Comparison of ENCODE assay signal across 15 cellular contexts in the genomic region with DNA sequence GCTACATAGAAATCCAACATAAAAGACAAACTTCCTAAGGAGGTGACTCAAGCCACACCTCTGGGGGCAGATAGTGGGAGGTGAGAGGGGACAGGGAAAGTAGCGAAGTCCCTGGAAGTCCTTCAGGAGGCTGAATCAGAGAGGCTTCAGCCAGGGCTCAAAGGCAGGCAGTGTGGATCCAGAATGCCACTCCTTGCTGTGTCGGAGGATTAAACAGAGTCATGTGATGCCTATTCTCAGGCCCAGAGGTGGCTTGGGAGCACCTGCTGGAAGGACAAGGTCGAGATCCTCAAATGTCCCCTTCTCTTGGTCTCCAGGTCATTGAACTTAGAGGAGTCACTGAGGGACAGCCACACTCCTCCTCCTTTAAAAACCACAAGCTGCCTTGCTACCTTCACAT.
DNase-seq lines count a peak whose midpoint lies in the region; ATAC-seq and TF ChIP-seq lines count a peak whose summit lies in the region.
"Had no signal": no experiment of that assay in that cellular context is flagged by ENCODE, and none has a peak within 500 bp of the region (broad histone marks: within the 10 kb centered on the region; RNA-seq: fewer than 3 reads in every experiment).

No MANE protein-coding gene starts in this region.

- H2AK5ac ChIP-seq in IMR-90 (ENCODE audit: low read depth, low read length): no peak overlapping the region

- no peaks in the 10 kb centered on the region; the same call in none of the 2 replicates for H4K20me1 ChIP-seq in IMR-90 (ENCODE audit: insufficient read depth, low read length)

- peak overlapping the region; percentile 12 for H2AFZ ChIP-seq in IMR-90 (replicated peaks; ENCODE audit: low read length, poor library complexity)

- TF ChIP-seq RAD21 in IMR-90 (IDR thresholded peaks at IDR 0.05; ENCODE audit: low read length): no peak

- H3K4me3 ChIP-seq in IMR-90 (ENCODE audit: insufficient read depth, low read depth, low read length) (no peak overlapping the region), dorsolateral prefrontal cortex (no peak overlapping the region), BE2C (ENCODE audit: low read depth, low read length) (no peak overlapping the region), aorta (ENCODE audit: low read length in 2 of 2) (no peak overlapping the region)

- H3K27ac ChIP-seq in IMR-90 (ENCODE audit: insufficient read depth, low read length) (no peak overlapping the region), RWPE1 (peak overlapping the region; percentile 23), dorsolateral prefrontal cortex (peak overlapping the region in 42 of 59 donors; percentile 3 to 86 (median 59)), temporal lobe (ENCODE audit: low read depth, low read length) (peak overlapping the region; percentile 30), aorta (ENCODE audit: low read depth in 1 of 2, low read length in 2 of 2) (no peak overlapping the region)
- H3K27ac ChIP-seq: C4-2B had no signal

- no peak for ATAC-seq in IMR-90 (ENCODE audit: low read depth)
- no peak for ATAC-seq in aorta (ENCODE audit: low FRiP score)

- no peak overlapping the region for H2BK120ac ChIP-seq in IMR-90 (ENCODE audit: low read depth, low read length)

- H3K36me3 ChIP-seq in IMR-90 (ENCODE audit: control insufficient read depth, insufficient read depth, low read length) (no peaks in the 10 kb centered on the region), BE2C (no peaks in the 10 kb centered on the region), aorta (ENCODE audit: control insufficient read depth in 1 of 2, insufficient read depth in 2 of 2, low read length in 1 of 2) (no peaks in the 10 kb centered on the region)

- H3K4me2 ChIP-seq in IMR-90 (ENCODE audit: low read depth, low read length): no peak overlapping the region

- no peak overlapping the region for H2AK9ac ChIP-seq in IMR-90 (replicated peaks; ENCODE audit: low read depth, low read length, poor library complexity)

- peaks cover 17 to 72% of the 10 kb centered on the region in 2 experiments for H3K79me1 ChIP-seq in IMR-90 (ENCODE audit: low read depth in 1 of 2, low read length in 2 of 2)

- intact Hi-C loops in IMR-90 (cut with micrococcal nuclease): no loop called here
- intact Hi-C loops in dorsolateral prefrontal cortex (cut with DNase I): loop anchor here in 1 of 2 donors (10.0 kb wide), 1 partner anchor 157 kb away; no protein-coding TSS in a partner anchor
- intact Hi-C loops in aorta (cut with DNase I): no loop called here

- in situ Hi-C loops in IMR-90 (cut with MboI; ENCODE audit: low sequenced_read_pairs): no loop called here

- 89% methylated on average over 2 of the region's 3 CpGs; no CpG with 5 or more reads in 1 of the 2 experiments for WGBS in IMR-90 (ENCODE audit: extremely low coverage in 2 of 2, insufficient read length in 1 of 2), 2 experiments
- WGBS in aorta, 2 donors: 92 to 93% methylated on average over 3 of the region's 3 CpGs

- H3K4ac ChIP-seq in IMR-90 (ENCODE audit: low read depth, low read length): no peak overlapping the region

- H2BK20ac ChIP-seq in IMR-90 (ENCODE audit: low read depth, low read length): no peak overlapping the region

- H2BK15ac ChIP-seq in IMR-90 (ENCODE audit: low read depth, low read length): no peak overlapping the region

- 0 out of 2 replicates have a peak overlapping the region, but pooled peaks have one; percentile 34 for H3K14ac ChIP-seq in IMR-90 (replicated peaks; ENCODE audit: low read depth, low read length)

- CTCF ChIA-PET in IMR-90 (lab: Yijun Ruan, JAX) (no interaction called here), RWPE1 (lab: Yijun Ruan, JAX) (no interaction called here)

- POLR2A ChIA-PET in IMR-90 (lab: Charles Lee; ENCODE audit: unreplicated experiment) (no interaction called here), RWPE1 (lab: Yijun Ruan, JAX; ENCODE audit: low non-redundant PET) (interaction anchor here (0.6 kb wide), 1 partner anchor 204 kb away, joined by 3 read pairs; no protein-coding TSS in a partner anchor)

- BruUV-seq in IMR-90 (replicated peaks; lab: Mats Ljungman, UMichigan): no TSS peak

- H2BK5ac ChIP-seq in IMR-90 (ENCODE audit: low read depth, low read length, poor library complexity, severe bottlenecking): no peak overlapping the region

- DNase-seq in IMR-90 (no peak), RWPE1 (ENCODE audit: low spot score) (no peak), dorsolateral prefrontal cortex (no peak), BE2C (no peak), aorta (no peak), 8988T (no peak)
- DNase-seq: COR-L47, DMS153, HCEC 1CT, Kasumi-1, NCI-H1930, NCI-H774, SIG-M5 had no signal

- no peaks in the 10 kb centered on the region for H3K27me3 ChIP-seq in IMR-90 (ENCODE audit: control insufficient read depth, insufficient read depth, low read length)
- peaks cover 0 to 6% (median 0%) of the 10 kb centered on the region in 45 donors for H3K27me3 ChIP-seq in dorsolateral prefrontal cortex
- no peaks in the 10 kb centered on the region for H3K27me3 ChIP-seq in BE2C
- no peaks in the 10 kb centered on the region for H3K27me3 ChIP-seq in aorta (ENCODE audit: control insufficient read depth in 1 of 2, insufficient read depth in 2 of 2, low read length in 1 of 2)

- no peak overlapping the region; the same call in 1 of the 2 replicates for H4K5ac ChIP-seq in IMR-90 (ENCODE audit: low read depth, low read length)

- H4K8ac ChIP-seq in IMR-90 (ENCODE audit: low read depth in 2 of 2, low read length in 2 of 2): no peak overlapping the region

- H3K9me3 ChIP-seq in IMR-90 (ENCODE audit: control insufficient read depth, insufficient read depth, low read length) (no peaks in the 10 kb centered on the region), BE2C (no peaks in the 10 kb centered on the region), aorta (ENCODE audit: control insufficient read depth, low read length) (no peaks in the 10 kb centered on the region)

- TF ChIP-seq CTCF in IMR-90 (conservative IDR thresholded peaks at IDR 0.05; ENCODE audit: low read depth, low read length): no peak
- no peak for TF ChIP-seq CTCF in RWPE1 (conservative IDR thresholded peaks at IDR 0.05; ENCODE audit: low read depth)
- no peak for TF ChIP-seq CTCF in dorsolateral prefrontal cortex (IDR thresholded peaks at IDR 0.05 in 54 of 56, conservative IDR thresholded peaks at IDR 0.05 in 2 of 56; ENCODE audit: low read depth in 1 of 56, partially characterized antibody in 56 of 56)
- no peak for TF ChIP-seq CTCF in BE2C (IDR thresholded peaks at IDR 0.05; ENCODE audit: low read depth, low read length)

- peaks cover 25% of the 10 kb centered on the region for H3K4me1 ChIP-seq in IMR-90 (ENCODE audit: control insufficient read depth, insufficient read depth, low read length)
- peaks cover 31% of the 10 kb centered on the region for H3K4me1 ChIP-seq in BE2C
- H3K4me1 ChIP-seq in aorta (ENCODE audit: control insufficient read depth in 1 of 2, insufficient read depth in 2 of 2, low read length in 2 of 2): no peaks in the 10 kb centered on the region

- dilution Hi-C loops in IMR-90 (cut with HindIII; ENCODE audit: low sequenced_read_pairs, unreplicated experiment): no loop called here

- no peak overlapping the region for H4K91ac ChIP-seq in IMR-90 (ENCODE audit: insufficient read depth, low read depth, low read length)

- H3K18ac ChIP-seq in IMR-90 (ENCODE audit: low read depth, low read length): no peak overlapping the region

- 0 out of 2 replicates have a peak overlapping the region, but pooled peaks have one; percentile 11 for H3K23ac ChIP-seq in IMR-90 (ENCODE audit: low read depth, low read length)

- H3K9ac ChIP-seq in IMR-90 (ENCODE audit: low read depth, low read length): no peak overlapping the region

- no peak for TF ChIP-seq POLR2A in IMR-90 (IDR thresholded peaks at IDR 0.05; ENCODE audit: low read depth, low read length)

- peaks cover 22% of the 10 kb centered on the region for H3K9me1 ChIP-seq in IMR-90 (ENCODE audit: insufficient read depth, low read length)

- H3K56ac ChIP-seq in IMR-90 (ENCODE audit: extremely low read depth, insufficient read depth, low read length): no peak overlapping the region

TF ChIP-seq in IMR-90, 13 proteins besides CTCF, POLR2A, EP300 and RAD21:
- TF ChIP-seq MAFK (IDR thresholded peaks at IDR 0.05; ENCODE audit: low read depth, low read length) (no peak), MXI1 (IDR thresholded peaks at IDR 0.05; ENCODE audit: borderline replicate concordance, low read depth, low read length) (no peak), SMC3 (IDR thresholded peaks at IDR 0.05; ENCODE audit: low read depth, low read length) (no peak), RCOR1 (IDR thresholded peaks at IDR 0.05; ENCODE audit: insufficient replicate concordance, low read length) (no peak), CHD1 (IDR thresholded peaks at IDR 0.05; ENCODE audit: low read depth, low read length) (no peak), BHLHE40 (IDR thresholded peaks at IDR 0.05; ENCODE audit: low read depth, low read length) (no peak), FOS (IDR thresholded peaks at IDR 0.05; ENCODE audit: low read depth, low read length) (no peak)
- TF ChIP-seq, protein P1, sequence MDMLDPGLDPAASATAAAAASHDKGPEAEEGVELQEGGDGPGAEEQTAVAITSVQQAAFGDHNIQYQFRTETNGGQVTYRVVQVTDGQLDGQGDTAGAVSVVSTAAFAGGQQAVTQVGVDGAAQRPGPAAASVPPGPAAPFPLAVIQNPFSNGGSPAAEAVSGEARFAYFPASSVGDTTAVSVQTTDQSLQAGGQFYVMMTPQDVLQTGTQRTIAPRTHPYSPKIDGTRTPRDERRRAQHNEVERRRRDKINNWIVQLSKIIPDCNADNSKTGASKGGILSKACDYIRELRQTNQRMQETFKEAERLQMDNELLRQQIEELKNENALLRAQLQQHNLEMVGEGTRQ (IDR thresholded peaks at IDR 0.05; ENCODE audit: low read depth, low read length): no peak
- TF ChIP-seq, protein P2, sequence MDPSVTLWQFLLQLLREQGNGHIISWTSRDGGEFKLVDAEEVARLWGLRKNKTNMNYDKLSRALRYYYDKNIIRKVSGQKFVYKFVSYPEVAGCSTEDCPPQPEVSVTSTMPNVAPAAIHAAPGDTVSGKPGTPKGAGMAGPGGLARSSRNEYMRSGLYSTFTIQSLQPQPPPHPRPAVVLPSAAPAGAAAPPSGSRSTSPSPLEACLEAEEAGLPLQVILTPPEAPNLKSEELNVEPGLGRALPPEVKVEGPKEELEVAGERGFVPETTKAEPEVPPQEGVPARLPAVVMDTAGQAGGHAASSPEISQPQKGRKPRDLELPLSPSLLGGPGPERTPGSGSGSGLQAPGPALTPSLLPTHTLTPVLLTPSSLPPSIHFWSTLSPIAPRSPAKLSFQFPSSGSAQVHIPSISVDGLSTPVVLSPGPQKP (IDR thresholded peaks at IDR 0.05; ENCODE audit: borderline replicate concordance, low read depth, low read length): no peak

Comparison
In these comparisons a context has a peak if more than half of its experiments do, and no peak if none do; other contexts are left out.
1. H3K27ac ChIP-seq: peak in RWPE1 (single experiment), dorsolateral prefrontal cortex (42 of 59) and temporal lobe (single experiment); none in IMR-90 (single experiment) and aorta (0 of 2).